25 cellular contexts compared by ENCODE assay signal in genomic region chr2:10218036-10218435, GRCh38.
"Had no signal": no experiment of that assay in that cellular context is flagged by ENCODE, and none has a peak within 500 bp of the region (broad histone marks: within the 10 kb centered on the region; RNA-seq: fewer than 3 reads in every experiment).

No MANE protein-coding gene starts in this region.

- H3K36me3 ChIP-seq: colonic mucosa, gastrocnemius medialis, left ventricle myocardium inferior, suprapubic skin, tibial artery had no signal

- H3K27me3 Mint-ChIP-seq: activated CD4-positive, alpha-beta T cell treated with anti-CD3 and anti-CD28 coated beads for 36 hours; activated CD8-positive, alpha-beta memory T cell treated with anti-CD3 and anti-CD28 coated beads, Interleukin-2, amount 10 ng/mL, durations not matched to agents 7 days and 5 days had no signal

- ATAC-seq: activated CD4-positive, alpha-beta T cell treated with anti-CD3 and anti-CD28 coated beads for 36 hours; activated CD8-positive, alpha-beta memory T cell treated with anti-CD3 and anti-CD28 coated beads, Interleukin-2, amount 10 ng/mL, durations not matched to agents 7 days and 5 days; activated CD8-positive, alpha-beta T cell treated with anti-CD3 and anti-CD28 coated beads, Interleukin-2, amount 10 ng/mL, durations not matched to agents 7 days and 5 days; body of pancreas; gastrocnemius medialis; sciatic nerve had no signal

- DNase-seq: activated CD4-positive, alpha-beta T cell treated with anti-CD3 and anti-CD28 coated beads for 36 hours; activated CD4-positive, CD25-positive, alpha-beta regulatory T cell; activated CD8-positive, alpha-beta memory T cell treated with anti-CD3 and anti-CD28 coated beads, Interleukin-2, amount 10 ng/mL, durations not matched to agents 7 days and 5 days; activated CD8-positive, alpha-beta T cell treated with anti-CD3 and anti-CD28 coated beads, Interleukin-2, amount 10 ng/mL, durations not matched to agents 7 days and 5 days; activated naive CD4-positive, alpha-beta T cell; activated T-cell treated with anti-CD3 and anti-CD28 coated beads, Interleukin-2, amount 50 U/mL, for 48 hours; body of pancreas; colonic mucosa; effector CD8-positive, alpha-beta T cell; gastrocnemius medialis; glutamatergic neuron; left ventricle myocardium inferior; mammary epithelial cell; nucleus accumbens; stimulated activated CD4-positive, alpha-beta T cell treated with anti-CD3 and anti-CD28 coated beads, Interleukin-1b, Interleukin-23, amount 100 ng/mL, for 48 hours; stimulated activated naive CD4-positive, alpha-beta T cell; T-helper 1 cell; tibial artery had no signal

- H3K4me3 ChIP-seq: body of pancreas, colonic mucosa, gastrocnemius medialis, left ventricle myocardium inferior, skin epidermis, suprapubic skin, tibial artery had no signal

- H3K9me3 ChIP-seq: body of pancreas, colonic mucosa, gastrocnemius medialis, left ventricle myocardium inferior, suprapubic skin, tibial artery had no signal

- FAIRE-seq: islet of Langerhans had no signal

- H3K27ac Mint-ChIP-seq: activated CD4-positive, alpha-beta T cell treated with anti-CD3 and anti-CD28 coated beads for 36 hours; activated CD8-positive, alpha-beta memory T cell treated with anti-CD3 and anti-CD28 coated beads, Interleukin-2, amount 10 ng/mL, durations not matched to agents 7 days and 5 days; activated CD8-positive, alpha-beta T cell treated with anti-CD3 and anti-CD28 coated beads, Interleukin-2, amount 10 ng/mL, durations not matched to agents 7 days and 5 days; activated T-helper 2 cell treated with anti-CD3 and anti-CD28 coated beads, Interferon-gamma antibody, Interleukin-2, Interleukin-4, amounts not matched to agents 10 μg/mL and 5 μg/mL and 100 μg/mL, durations not matched to agents 14 hours and 24 hours and 36 hours; T-helper 2 cell treated with Interferon-gamma antibody and Interleukin-4, amounts not matched to agents 5 μg/mL and 100 μg/mL, for 36 hours had no signal

- H3K9me3 Mint-ChIP-seq: activated naive CD4-positive, alpha-beta T cell treated with anti-CD3 and anti-CD28 coated beads, Interleukin-2, amount 50 U/mL, for 72 hours; activated T-helper 2 cell treated with anti-CD3 and anti-CD28 coated beads, Interferon-gamma antibody, Interleukin-2, Interleukin-4, amounts not matched to agents 10 μg/mL and 5 μg/mL and 100 μg/mL, durations not matched to agents 14 hours and 24 hours and 36 hours; T-helper 2 cell treated with Interferon-gamma antibody and Interleukin-4, amounts not matched to agents 5 μg/mL and 100 μg/mL, for 36 hours had no signal

- H3K27me3 ChIP-seq: body of pancreas, colonic mucosa had no signal

- H3K4me1 ChIP-seq: body of pancreas, colonic mucosa, gastrocnemius medialis, suprapubic skin, tibial artery had no signal

- H3K4me3 Mint-ChIP-seq: activated CD4-positive, alpha-beta T cell treated with anti-CD3 and anti-CD28 coated beads for 36 hours; activated CD8-positive, alpha-beta memory T cell treated with anti-CD3 and anti-CD28 coated beads, Interleukin-2, amount 10 ng/mL, durations not matched to agents 7 days and 5 days; activated CD8-positive, alpha-beta T cell treated with anti-CD3 and anti-CD28 coated beads, Interleukin-2, amount 10 ng/mL, durations not matched to agents 7 days and 5 days; T-helper 2 cell treated with Interferon-gamma antibody and Interleukin-4, amounts not matched to agents 5 μg/mL and 100 μg/mL, for 36 hours had no signal

- H3K36me3 Mint-ChIP-seq: activated CD8-positive, alpha-beta memory T cell treated with anti-CD3 and anti-CD28 coated beads, Interleukin-2, amount 10 ng/mL, durations not matched to agents 7 days and 5 days; activated naive CD4-positive, alpha-beta T cell treated with anti-CD3 and anti-CD28 coated beads, Interleukin-2, amount 50 U/mL, for 72 hours had no signal

- H3K27ac ChIP-seq: body of pancreas, colonic mucosa, gastrocnemius medialis, left ventricle myocardium inferior, skin epidermis, suprapubic skin, tibial artery had no signal

- H3K4me1 Mint-ChIP-seq: activated CD4-positive, alpha-beta T cell treated with anti-CD3 and anti-CD28 coated beads for 36 hours had no signal
